In genomic region chr5:62974623-62975022, GRCh38 we compare ENCODE assay signal across 27 cellular contexts.
"Had no signal": no experiment of that assay in that cellular context is flagged by ENCODE, and none has a peak within 500 bp of the region (broad histone marks: within the 10 kb centered on the region; RNA-seq: fewer than 3 reads in every experiment).

No MANE protein-coding gene starts in this region.

- H3K9me3 Mint-ChIP-seq: activated CD4-positive, alpha-beta memory T cell treated with anti-CD3 and anti-CD28 coated beads, Interleukin-2, amount 10 ng/mL, durations not matched to agents 7 days and 5 days; activated naive CD4-positive, alpha-beta T cell treated with anti-CD3 and anti-CD28 coated beads for 36 hours had no signal

- H3K27ac Mint-ChIP-seq: activated B cell treated with CpG ODN at 0.5 μM for 24 hours; activated CD4-positive, alpha-beta memory T cell treated with anti-CD3 and anti-CD28 coated beads, Interleukin-2, amount 10 ng/mL, durations not matched to agents 7 days and 5 days; activated CD4-positive, alpha-beta T cell treated with anti-CD3 and anti-CD28 coated beads, Interleukin-2, amount 10 ng/mL, durations not matched to agents 7 days and 5 days; activated naive CD4-positive, alpha-beta T cell treated with anti-CD3 and anti-CD28 coated beads for 36 hours; activated naive CD8-positive, alpha-beta T cell; activated T-helper 17 cell treated with anti-CD3 and anti-CD28 coated beads, Interleukin-2, amount 50 U/mL, for 72 hours; T-helper 17 cell had no signal

- H3K36me3 Mint-ChIP-seq: activated naive CD8-positive, alpha-beta T cell had no signal

- H3K4me1 Mint-ChIP-seq: activated B cell treated with CpG ODN at 0.5 μM for 24 hours; activated CD4-positive, alpha-beta memory T cell treated with anti-CD3 and anti-CD28 coated beads, Interleukin-2, amount 10 ng/mL, durations not matched to agents 7 days and 5 days; activated CD4-positive, alpha-beta T cell treated with anti-CD3 and anti-CD28 coated beads, Interleukin-2, amount 10 ng/mL, durations not matched to agents 7 days and 5 days; activated T-helper 17 cell treated with anti-CD3 and anti-CD28 coated beads, Interleukin-2, amount 50 U/mL, for 72 hours; T-helper 17 cell had no signal

- ATAC-seq: activated T-helper 17 cell treated with anti-CD3 and anti-CD28 coated beads, Interleukin-2, amount 50 U/mL, for 72 hours; T-helper 17 cell had no signal

- H3K27me3 Mint-ChIP-seq: activated B cell treated with CpG ODN at 0.5 μM for 24 hours; activated CD4-positive, alpha-beta memory T cell treated with anti-CD3 and anti-CD28 coated beads, Interleukin-2, amount 10 ng/mL, durations not matched to agents 7 days and 5 days; activated CD4-positive, alpha-beta T cell treated with anti-CD3 and anti-CD28 coated beads, Interleukin-2, amount 10 ng/mL, durations not matched to agents 7 days and 5 days; activated naive CD8-positive, alpha-beta T cell; activated T-helper 17 cell treated with anti-CD3 and anti-CD28 coated beads, Interleukin-2, amount 50 U/mL, for 72 hours; T-helper 17 cell had no signal

- H3K4me3 Mint-ChIP-seq: activated B cell treated with CpG ODN at 0.5 μM for 24 hours; activated CD4-positive, alpha-beta memory T cell treated with anti-CD3 and anti-CD28 coated beads, Interleukin-2, amount 10 ng/mL, durations not matched to agents 7 days and 5 days; activated CD4-positive, alpha-beta T cell treated with anti-CD3 and anti-CD28 coated beads, Interleukin-2, amount 10 ng/mL, durations not matched to agents 7 days and 5 days; activated naive CD4-positive, alpha-beta T cell treated with anti-CD3 and anti-CD28 coated beads for 36 hours; activated naive CD8-positive, alpha-beta T cell; activated T-helper 17 cell treated with anti-CD3 and anti-CD28 coated beads, Interleukin-2, amount 50 U/mL, for 72 hours; T-helper 17 cell had no signal

- DNase-seq: activated B cell treated with CpG ODN at 0.5 μM for 24 hours; activated CD4-positive, alpha-beta memory T cell treated with anti-CD3 and anti-CD28 coated beads, Interleukin-2, amount 10 ng/mL, durations not matched to agents 7 days and 5 days; activated CD4-positive, alpha-beta T cell treated with anti-CD3 and anti-CD28 coated beads for 1 hour; activated CD4-positive, alpha-beta T cell treated with anti-CD3 and anti-CD28 coated beads, Interleukin-2, amount 10 ng/mL, durations not matched to agents 7 days and 5 days; activated gamma-delta T cell; activated naive CD4-positive, alpha-beta T cell treated with anti-CD3 and anti-CD28 coated beads for 36 hours; activated T-cell treated with anti-CD3 and anti-CD28 coated beads for 4 hours; activated T-cell treated with anti-CD3 and anti-CD28 coated beads, Interleukin-2, amount 50 U/mL, for 48 hours; amygdala; brain microvascular endothelial cell; MG63; MV-4-11; NCI-H1092 treated with DMSO at 0.1 percent for 48 hours; NCI-H1417 treated with DMSO at 0.1 percent for 48 hours; NCI-H1694; NCI-H2029; NCI-H2107; NCI-H2171 treated with DMSO at 0.1 percent for 48 hours; NCI-H226; NCI-H69; Peyer's patch; Right ventricle myocardium superior; SJCRH30; T-helper 17 cell; T1000 had no signal
